ENCODE assay signal across 27 cellular contexts in the genomic region with DNA sequence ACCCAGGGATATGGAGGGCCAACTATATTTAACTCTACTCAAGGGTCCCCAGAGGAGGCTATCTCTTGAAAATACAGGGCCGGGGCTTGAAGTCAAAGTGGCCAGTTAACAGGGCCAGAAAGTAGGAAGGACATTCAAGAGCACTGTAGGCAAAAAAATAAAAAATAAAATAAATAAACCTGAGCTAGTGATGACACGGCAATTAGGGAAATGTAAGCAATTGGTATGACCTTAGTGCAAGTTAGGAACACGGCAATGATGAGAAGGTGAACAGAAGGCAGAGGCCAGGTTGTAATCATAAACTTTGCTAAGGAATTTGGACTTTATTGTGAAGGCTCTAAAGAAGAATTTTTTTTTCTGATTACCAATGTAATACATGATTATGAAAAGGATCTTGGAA. TPM values are rescaled to one million over a fixed set of nuclear protein-coding genes. Genes with fewer than 3 reads are reported as not detected.
DNase-seq lines count a peak whose midpoint lies in the region; ATAC-seq, FAIRE-seq and TF ChIP-seq lines count a peak whose summit lies in the region.
"Had no signal": no experiment of that assay in that cellular context is flagged by ENCODE, and none has a peak within 500 bp of the region (broad histone marks: within the 10 kb centered on the region; RNA-seq: fewer than 3 reads in every experiment).

No MANE protein-coding gene starts in this region.

- no peak overlapping the region for H2AFZ ChIP-seq in K562 (ENCODE audit: low read depth, low read length)

- in situ Hi-C loops in K562 (cut with MboI): no loop called here

- DNase-seq in activated CD4-positive, alpha-beta T cell treated with anti-CD3 and anti-CD28 coated beads, Interleukin-2, amount 10 ng/mL, durations not matched to agents 24 days and 14 days: peak; percentile 47
- DNase-seq in activated CD4-positive, alpha-beta T cell treated with anti-CD3 and anti-CD28 coated beads for 48 hours: no peak
- DNase-seq in K562 (ENCODE audit: extremely low read depth in 1 of 4, low spot score in 3 of 4) (no peak), small intestine (peak; percentile 9), H4 (ENCODE audit: low spot score) (no peak)
- DNase-seq: BE2C; C1 segment of cervical spinal cord; CD4-positive, alpha-beta memory T cell; CD4-positive, CD25-positive, alpha-beta regulatory T cell; CD8-positive, alpha-beta memory T cell; COR-L47; DMS 273 treated with DMSO at 0.1 percent for 48 hours; DMS153; DMS53; DMS79; DND-41; EL; GDM1 had no signal

- no peaks in the 10 kb centered on the region for H3K9me3 Mint-ChIP-seq in activated CD4-positive, alpha-beta T cell treated with anti-CD3 and anti-CD28 coated beads, Interleukin-2, amount 10 ng/mL, durations not matched to agents 24 days and 14 days
- H3K9me3 Mint-ChIP-seq: CD14-positive monocyte; CD4-positive, alpha-beta memory T cell; CD4-positive, CD25-positive, alpha-beta regulatory T cell; CD8-positive, alpha-beta memory T cell had no signal

- POLR2A ChIA-PET in K562 (lab: Yijun Ruan, JAX): interaction anchor here (0.6 kb wide), 1 partner anchor 56 kb away, joined by 4 read pairs; no protein-coding TSS in a partner anchor

- H3K36me3 Mint-ChIP-seq in activated CD4-positive, alpha-beta T cell treated with anti-CD3 and anti-CD28 coated beads, Interleukin-2, amount 10 ng/mL, durations not matched to agents 24 days and 14 days (ENCODE audit: low read depth): peaks cover 3% of the 10 kb centered on the region
- H3K36me3 Mint-ChIP-seq: CD14-positive monocyte; CD4-positive, CD25-positive, alpha-beta regulatory T cell had no signal

- peaks cover 13% of the 10 kb centered on the region for H3K4me1 Mint-ChIP-seq in activated CD4-positive, alpha-beta T cell treated with anti-CD3 and anti-CD28 coated beads, Interleukin-2, amount 10 ng/mL, durations not matched to agents 24 days and 14 days

- no peak for TF ChIP-seq EP300 in K562 (IDR thresholded peaks at IDR 0.05; ENCODE audit: low read length)

- peaks cover 7 to 15% of the 10 kb centered on the region in 2 experiments; a peak in 4 of 5 replicates for H3K4me1 ChIP-seq in K562 (replicated peaks in 1 of 2; ENCODE audit: control insufficient read depth in 2 of 2, insufficient read depth in 2 of 2, low read length in 2 of 2)
- no peaks in the 10 kb centered on the region for H3K4me1 ChIP-seq in small intestine (ENCODE audit: control insufficient read depth in 2 of 2, insufficient read depth in 1 of 2, low read depth in 1 of 2, low read length in 1 of 2)
- H3K4me1 ChIP-seq: BE2C had no signal

- H3K27ac Mint-ChIP-seq in activated CD4-positive, alpha-beta T cell treated with anti-CD3 and anti-CD28 coated beads, Interleukin-2, amount 10 ng/mL, durations not matched to agents 24 days and 14 days: no peak overlapping the region
- H3K27ac Mint-ChIP-seq: CD14-positive monocyte; CD4-positive, CD25-positive, alpha-beta regulatory T cell had no signal

- H3K4me3 Mint-ChIP-seq in activated CD4-positive, alpha-beta T cell treated with anti-CD3 and anti-CD28 coated beads, Interleukin-2, amount 10 ng/mL, durations not matched to agents 24 days and 14 days: no peak overlapping the region
- H3K4me3 Mint-ChIP-seq: CD14-positive monocyte; CD4-positive, alpha-beta memory T cell had no signal

- TF ChIP-seq CTCF in K562 (IDR thresholded peaks at IDR 0.05 in 2 of 3, conservative IDR thresholded peaks at IDR 0.05 in 1 of 3; ENCODE audit: insufficient read depth in 2 of 3, low read depth in 1 of 3, low read length in 3 of 3): no peak

- ATAC-seq in K562 (no peak), HG02884 (IDR thresholded peaks at IDR 0.05; ENCODE audit: unreplicated experiment) (no peak)
- ATAC-seq: A549, GM12878 had no signal

- H3K4me2 ChIP-seq in K562 (ENCODE audit: insufficient read depth, low read length): no peak overlapping the region
- H3K4me2 ChIP-seq: A549, BLaER1 had no signal

- intact Hi-C loops in activated CD4-positive, alpha-beta T cell treated with anti-CD3 and anti-CD28 coated beads, Interleukin-2, amount 10 ng/mL, durations not matched to agents 24 days and 14 days (cut with micrococcal nuclease): loop anchor here (10.0 kb wide), 2 partner anchors 253 to 403 kb away; no protein-coding TSS in a partner anchor
- intact Hi-C loops in K562 (cut with micrococcal nuclease): loop anchor here (10.0 kb wide), 2 partner anchors 253 to 903 kb away; no protein-coding TSS in a partner anchor

- H3K9me3 ChIP-seq in K562 (replicated peaks; ENCODE audit: control insufficient read depth, insufficient read depth, low read depth, low read length): no peaks in the 10 kb centered on the region
- H3K9me3 ChIP-seq in small intestine (ENCODE audit: control insufficient read depth, low read depth): no peaks in the 10 kb centered on the region
- H3K9me3 ChIP-seq: A549, BE2C, BLaER1 had no signal

- FAIRE-seq in K562 (lab: Jason Lieb, UNC) (no peak), small intestine (lab: Jason Lieb, UNC) (no peak)
- FAIRE-seq: A549, GM12878, GM12892, GM18507, GM19239 had no signal

- no peak for TF ChIP-seq RAD21 in K562 (CRISPR knock-in tag; conservative IDR thresholded peaks at IDR 0.05 in 1 of 2, IDR thresholded peaks at IDR 0.05 in 1 of 2)

- H3K27me3 ChIP-seq in K562 (ENCODE audit: control insufficient read depth in 2 of 2, insufficient read depth in 2 of 2, low read length in 2 of 2): no peaks in the 10 kb centered on the region
- no peaks in the 10 kb centered on the region for H3K27me3 ChIP-seq in small intestine (ENCODE audit: control insufficient read depth in 2 of 2, insufficient read depth in 2 of 2, low read length in 2 of 2)
- H3K27me3 ChIP-seq: BE2C, BLaER1 had no signal

- TF ChIP-seq POLR2A in K562 (conservative IDR thresholded peaks at IDR 0.05): no peak

- no peaks in the 10 kb centered on the region for H3K9me1 ChIP-seq in K562 (ENCODE audit: control insufficient read depth, insufficient read depth, low read length)

- CTCF ChIA-PET in K562 (lab: Yijun Ruan, JAX; ENCODE audit: low intra/inter-chr PET ratio): no interaction called here

- no TSS peak for BruUV-seq in K562 (replicated peaks; lab: Mats Ljungman, UMichigan)

- 51% methylated on average over 3 of the region's 3 CpGs for WGBS in K562 (ENCODE audit: insufficient coverage, low coverage, missing lambda C conversion rate)
- WGBS in small intestine, 3 donors: 42 to 76% (median 62%) methylated on average over 3 of the region's 3 CpGs

- peaks cover 13% of the 10 kb centered on the region for H3K27me3 Mint-ChIP-seq in activated CD4-positive, alpha-beta T cell treated with anti-CD3 and anti-CD28 coated beads, Interleukin-2, amount 10 ng/mL, durations not matched to agents 24 days and 14 days

- H3K36me3 ChIP-seq in K562 (ENCODE audit: control insufficient read depth, insufficient read depth, low read length): no peaks in the 10 kb centered on the region
- H3K36me3 ChIP-seq in small intestine (ENCODE audit: control insufficient read depth in 2 of 2, insufficient read depth in 2 of 2, low read length in 2 of 2): no peaks in the 10 kb centered on the region
- H3K36me3 ChIP-seq: BE2C, BLaER1 had no signal

- no peaks in the 10 kb centered on the region for H4K20me1 ChIP-seq in K562 (replicated peaks; ENCODE audit: control insufficient read depth, insufficient read depth, low read length)

- no peak overlapping the region for H3K4me3 ChIP-seq in K562
- H3K4me3 ChIP-seq in small intestine (ENCODE audit: low read depth in 1 of 2, low read length in 2 of 2): no peak overlapping the region
- H3K4me3 ChIP-seq: A549, BLaER1, GM12878 had no signal

- no peak overlapping the region for H3K27ac ChIP-seq in K562 (ENCODE audit: extremely low read depth, low read depth, low read length)
- H3K27ac ChIP-seq in small intestine (ENCODE audit: low read depth in 1 of 2, low read length in 1 of 2): no peak overlapping the region
- H3K27ac ChIP-seq: 22Rv1, A549, BLaER1 had no signal

- no peak overlapping the region for H3K9ac ChIP-seq in K562 (ENCODE audit: insufficient read depth in 1 of 2, low read depth in 2 of 2, low read length in 2 of 2)
- H3K9ac ChIP-seq: BLaER1 had no signal

- H3K79me2 ChIP-seq in K562 (ENCODE audit: control insufficient read depth, insufficient read depth, low read length): peaks cover 33% of the 10 kb centered on the region

TF ChIP-seq in K562, 482 proteins besides CTCF, POLR2A, EP300 and RAD21:
- TF ChIP-seq MAFG (tag; conservative IDR thresholded peaks at IDR 0.05) (peak; percentile 23; the same call in 1 of the 2 replicates), ZNF316 (IDR thresholded peaks at IDR 0.05) (peak; percentile 67), NFE2 (IDR thresholded peaks at IDR 0.05; ENCODE audit: low read depth) (peak; percentile 46; the same call in 1 of the 2 replicates), C11orf30 (IDR thresholded peaks at IDR 0.05; ENCODE audit: low read depth) (0 out of 2 replicates have a peak, but pooled peaks have one; percentile 15)
- TF ChIP-seq, protein P1, sequence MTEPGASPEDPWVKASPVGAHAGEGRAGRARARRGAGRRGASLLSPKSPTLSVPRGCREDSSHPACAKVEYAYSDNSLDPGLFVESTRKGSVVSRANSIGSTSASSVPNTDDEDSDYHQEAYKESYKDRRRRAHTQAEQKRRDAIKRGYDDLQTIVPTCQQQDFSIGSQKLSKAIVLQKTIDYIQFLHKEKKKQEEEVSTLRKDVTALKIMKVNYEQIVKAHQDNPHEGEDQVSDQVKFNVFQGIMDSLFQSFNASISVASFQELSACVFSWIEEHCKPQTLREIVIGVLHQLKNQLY (CRISPR knock-in tag; conservative IDR thresholded peaks at IDR 0.05): no peak

RNA-seq across cellular contexts. Expression of gene B3GALNT2, which starts 3.4 kb away (rescaled TPM):
- 16.1 and 17.2 TPM in 2 replicates for total RNA-seq in activated CD4-positive, alpha-beta T cell treated with anti-CD3 and anti-CD28 coated beads, Interleukin-2, amount 10 ng/mL, durations not matched to agents 24 days and 14 days
- 64.2 and 174 TPM in 2 replicates for total RNA-seq in K562 (2011; cell fraction: chromatin; rRNA removed; ENCODE audit: low replicate concordance)
- 35.9 and 39.9 TPM in 2 replicates for total RNA-seq in K562 (2011; cell fraction: nucleolus; rRNA removed)
- 70.5 and 113 TPM in 2 replicates for total RNA-seq in K562 (2011; cell fraction: nucleoplasm; rRNA removed)
- total RNA-seq in K562 (2014; rRNA removed): 20.7 and 23.9 TPM in 2 replicates
- total RNA-seq in K562 (2014; rRNA removed; fragmentation: Illumina TruSeq; extraction: Trizol): 31.7 and 33.7 TPM in 2 replicates
- 25.4 and 27.3 TPM in 2 replicates for total RNA-seq in K562 (2015; rRNA removed; fragmentation: Illumina TruSeq; extraction: Trizol)
- 22.9 and 23.7 TPM in 2 replicates for total RNA-seq in K562 (2021)
- 26.6 and 27.4 TPM in 2 replicates for polyA plus RNA-seq in K562 (2011; rRNA removed)
- polyA plus RNA-seq in K562 (2011; cell fraction: cytosol; rRNA removed): 9.0 and 13.7 TPM in 2 replicates
- 22.3 and 28.3 TPM in 2 replicates for polyA plus RNA-seq in K562 (2011; cell fraction: nucleus; rRNA removed)
- polyA plus RNA-seq in K562 (2012): 10.3 and 16.2 TPM in 2 replicates
- 16.1 and 18.8 TPM in 2 replicates for polyA plus RNA-seq in K562 (2014; fragmentation: Illumina TruSeq; extraction: Trizol)
- polyA plus RNA-seq in K562 (2014; fragmentation: Nextera tagmentation; extraction: Ambion mirVana): 1 to 10 TPM; 2.0 to 2.7 TPM
- polyA plus RNA-seq in K562 (2014; rRNA removed): 15.0 and 16.0 TPM in 2 replicates
- polyA minus RNA-seq in K562 (2011; rRNA and poly(A)+ RNA removed): 71.3 and 86.7 TPM in 2 replicates
- 26.2 and 27.0 TPM in 2 replicates for polyA minus RNA-seq in K562 (2011; cell fraction: cytosol; rRNA and poly(A)+ RNA removed)
- polyA minus RNA-seq in K562 (2011; cell fraction: nucleus; rRNA and poly(A)+ RNA removed): 24.5 and 32.4 TPM in 2 replicates
- 1 to 10 TPM; 2.7 to 8.3 (median 2.7) TPM for polyA plus RNA-seq in small intestine
- total RNA-seq in H4 (2014; rRNA removed; shearing (Covaris generic)): 25.2 and 26.8 TPM in 2 replicates

Comparison
In these comparisons a context has a peak if more than half of its experiments do, and no peak if none do; other contexts are left out.
1. DNase-seq: peak in activated CD4-positive, alpha-beta T cell treated with anti-CD3 and anti-CD28 coated beads, Interleukin-2, amount 10 ng/mL, durations not matched to agents 24 days and 14 days (single experiment) and small intestine (single experiment); none in activated CD4-positive, alpha-beta T cell treated with anti-CD3 and anti-CD28 coated beads for 48 hours (single experiment), K562 (0 of 4) and H4 (single experiment).